30 cellular contexts compared by ENCODE assay signal in genomic region chr10:77030408-77030717, GRCh38.
"Had no signal": no experiment of that assay in that cellular context is flagged by ENCODE, and none has a peak within 500 bp of the region (broad histone marks: within the 10 kb centered on the region; RNA-seq: fewer than 3 reads in every experiment).

No MANE protein-coding gene starts in this region.

- H3K9me3 ChIP-seq: adrenal gland, body of pancreas, esophagus muscularis mucosa, gastrocnemius medialis had no signal

- H3K27me3 ChIP-seq: adrenal gland, body of pancreas, esophagus muscularis mucosa, gastrocnemius medialis had no signal

- ATAC-seq: activated CD4-positive, alpha-beta T cell treated with anti-CD3 and anti-CD28 coated beads for 36 hours; activated CD8-positive, alpha-beta memory T cell treated with anti-CD3 and anti-CD28 coated beads, Interleukin-2, amount 10 ng/mL, durations not matched to agents 7 days and 5 days; activated CD8-positive, alpha-beta T cell treated with anti-CD3 and anti-CD28 coated beads, Interleukin-2, amount 10 ng/mL, durations not matched to agents 7 days and 5 days; activated naive CD8-positive, alpha-beta T cell treated with anti-CD3 and anti-CD28 coated beads, Interleukin-2, amount 50 U/mL, for 24 hours; body of pancreas; effector memory CD8-positive, alpha-beta T cell; foreskin keratinocyte; gastrocnemius medialis; T-helper 17 cell had no signal

- H3K36me3 ChIP-seq: adrenal gland, gastrocnemius medialis had no signal

- H3K4me1 ChIP-seq: body of pancreas, foreskin keratinocyte, gastrocnemius medialis had no signal

- H3K27ac ChIP-seq: adrenal gland, body of pancreas, esophagus muscularis mucosa, foreskin keratinocyte, gastrocnemius medialis had no signal

- DNase-seq: activated CD4-positive, alpha-beta memory T cell treated with anti-CD3 and anti-CD28 coated beads for 36 hours; activated CD4-positive, alpha-beta T cell treated with anti-CD3 and anti-CD28 coated beads for 36 hours; activated CD4-positive, alpha-beta T cell treated with anti-CD3 and anti-CD28 coated beads, Interleukin-2, amount 10 ng/mL, durations not matched to agents 24 days and 14 days; activated CD4-positive, CD25-positive, alpha-beta regulatory T cell; activated CD4-positive, CD25-positive, alpha-beta regulatory T cell treated with anti-CD3 and anti-CD28 coated beads, Interleukin-2, amount 50 U/mL, for 72 hours; activated CD8-positive, alpha-beta memory T cell treated with anti-CD3 and anti-CD28 coated beads, Interleukin-2, amount 10 ng/mL, durations not matched to agents 7 days and 5 days; activated CD8-positive, alpha-beta memory T cell treated with anti-CD3 and anti-CD28 coated beads, Interleukin-2, amount 50 U/mL, for 4 hours; activated CD8-positive, alpha-beta T cell treated with anti-CD3 and anti-CD28 coated beads, Interleukin-2, amount 10 ng/mL, durations not matched to agents 7 days and 5 days; activated effector memory CD4-positive, alpha-beta T cell treated with anti-CD3 and anti-CD28 coated beads, Interleukin-2, amount 50 U/mL, for 16 hours; activated naive CD4-positive, alpha-beta T cell treated with anti-CD3 and anti-CD28 coated beads for 36 hours; activated naive CD8-positive, alpha-beta T cell treated with anti-CD3 and anti-CD28 coated beads for 36 hours; activated naive CD8-positive, alpha-beta T cell treated with anti-CD3 and anti-CD28 coated beads, Interleukin-2, amount 50 U/mL, for 24 hours; activated T-cell treated with anti-CD3 and anti-CD28 coated beads, Interleukin-2, amount 50 U/mL, for 1 hour; activated T-cell treated with anti-CD3 and anti-CD28 coated beads, Interleukin-2, amount 50 U/mL, for 48 hours; adrenal gland; amygdala; aorta; body of pancreas; caudate nucleus; cortex of kidney; dermis blood vessel endothelial cell; effector CD4-positive, alpha-beta T cell; effector memory CD8-positive, alpha-beta T cell; erythroblast; foreskin keratinocyte; gastrocnemius medialis; T-helper 1 cell; T-helper 17 cell; T1000 had no signal

- H3K4me3 ChIP-seq: adrenal gland, body of pancreas, esophagus muscularis mucosa, gastrocnemius medialis had no signal
